ENCODE assay signal across 21 cellular contexts in the genomic region with DNA sequence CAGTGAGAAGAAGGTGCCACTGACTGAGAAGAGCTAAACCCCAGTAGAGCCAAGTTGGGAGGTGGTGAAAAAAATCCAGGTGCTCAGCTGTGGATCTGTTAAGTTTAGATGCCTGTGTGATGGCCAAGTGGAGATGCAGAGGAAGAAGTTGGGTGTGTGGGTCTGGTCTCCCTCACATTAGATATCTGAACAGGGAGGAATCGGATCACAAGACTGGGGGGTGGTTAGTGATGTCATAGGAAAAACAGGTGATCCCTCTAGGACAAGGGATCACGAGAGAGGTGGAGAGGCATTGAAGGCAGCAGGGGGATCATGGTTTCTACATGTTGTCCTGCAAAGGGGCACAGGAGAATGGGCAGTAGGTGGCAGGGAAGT.
"Had no signal": no experiment of that assay in that cellular context is flagged by ENCODE, and none has a peak within 500 bp of the region (broad histone marks: within the 10 kb centered on the region; RNA-seq: fewer than 3 reads in every experiment).

No MANE protein-coding gene starts in this region.

- H3K36me3 ChIP-seq: right lobe of liver, transverse colon, uterus had no signal

- H3K4me1 Mint-ChIP-seq: activated CD8-positive, alpha-beta memory T cell treated with anti-CD3 and anti-CD28 coated beads, Interleukin-2, amount 10 ng/mL, durations not matched to agents 7 days and 5 days; activated naive CD4-positive, alpha-beta T cell treated with anti-CD3 and anti-CD28 coated beads, Interleukin-2, amount 10 ng/mL, durations not matched to agents 7 days and 5 days; stimulated activated memory B cell treated with anti-CD40 and anti-IgM and Interleukin-4, amounts not matched to agents 10 μg/mL and 1 μg/mL and 100 μg/mL, for 72 hours had no signal

- H3K9me3 ChIP-seq: left ventricle myocardium inferior, right lobe of liver, transverse colon, uterus had no signal

- H3K27ac ChIP-seq: hepatocyte, left ventricle myocardium inferior, right lobe of liver, transverse colon, uterus had no signal

- H3K4me3 ChIP-seq: hepatocyte, left ventricle myocardium inferior, right lobe of liver, transverse colon, uterus had no signal

- DNase-seq: activated CD4-positive, alpha-beta memory T cell treated with anti-CD3 and anti-CD28 coated beads, Interleukin-2, amount 10 ng/mL, durations not matched to agents 7 days and 5 days; activated CD4-positive, alpha-beta T cell treated with anti-CD3 and anti-CD28 coated beads for 48 hours; activated CD8-positive, alpha-beta memory T cell treated with anti-CD3 and anti-CD28 coated beads, Interleukin-2, amount 10 ng/mL, durations not matched to agents 7 days and 5 days; activated effector memory CD4-positive, alpha-beta T cell treated with anti-CD3 and anti-CD28 coated beads, Interleukin-2, amount 50 U/mL, for 16 hours; activated naive CD4-positive, alpha-beta T cell treated with anti-CD3 and anti-CD28 coated beads, Interleukin-2, amount 10 ng/mL, durations not matched to agents 7 days and 5 days; activated T-cell treated with anti-CD3 and anti-CD28 coated beads for 4 hours; amygdala; effector CD4-positive, alpha-beta T cell; foreskin melanocyte; glutamatergic neuron; left ventricle myocardium inferior; nucleus accumbens; right lobe of liver; small intestine; stimulated activated CD4-positive, alpha-beta T cell treated with anti-CD3 and anti-CD28 coated beads, Interleukin-15, amount 100 ng/mL, for 24 hours; transverse colon; uterus had no signal

- FAIRE-seq: small intestine had no signal

- H3K27me3 ChIP-seq: hepatocyte, right lobe of liver, transverse colon, uterus had no signal

- H2AFZ ChIP-seq: hepatocyte had no signal

- H3K27ac Mint-ChIP-seq: activated CD4-positive, alpha-beta memory T cell treated with anti-CD3 and anti-CD28 coated beads, Interleukin-2, amount 10 ng/mL, durations not matched to agents 7 days and 5 days; activated CD8-positive, alpha-beta memory T cell treated with anti-CD3 and anti-CD28 coated beads, Interleukin-2, amount 10 ng/mL, durations not matched to agents 7 days and 5 days; activated naive CD4-positive, alpha-beta T cell treated with anti-CD3 and anti-CD28 coated beads, Interleukin-2, amount 10 ng/mL, durations not matched to agents 7 days and 5 days; natural killer cell treated with Interleukin-12 subunit alpha and Interleukin-12 subunit beta and Interleukin-15 and Interleukin-18, amount 100 ng/mL, for 72 hours; stimulated activated memory B cell treated with anti-CD40 and anti-IgM and Interleukin-4, amounts not matched to agents 10 μg/mL and 1 μg/mL and 100 μg/mL, for 72 hours; T-helper 1 cell treated with Interleukin-12 subunit alpha and Interleukin-12 subunit beta and Interleukin-4 antibody, amounts not matched to agents 30 μg/mL and 1 μg/mL, for 36 hours had no signal

- H3K4me1 ChIP-seq: left ventricle myocardium inferior, right lobe of liver, transverse colon, uterus had no signal

- H3K36me3 Mint-ChIP-seq: activated CD8-positive, alpha-beta memory T cell treated with anti-CD3 and anti-CD28 coated beads, Interleukin-2, amount 10 ng/mL, durations not matched to agents 7 days and 5 days; activated naive CD4-positive, alpha-beta T cell treated with anti-CD3 and anti-CD28 coated beads, Interleukin-2, amount 10 ng/mL, durations not matched to agents 7 days and 5 days; natural killer cell treated with Interleukin-12 subunit alpha and Interleukin-12 subunit beta and Interleukin-15 and Interleukin-18, amount 100 ng/mL, for 72 hours; stimulated activated memory B cell treated with anti-CD40 and anti-IgM and Interleukin-4, amounts not matched to agents 10 μg/mL and 1 μg/mL and 100 μg/mL, for 72 hours had no signal

- H3K4me2 ChIP-seq: hepatocyte had no signal

- H3K9me3 Mint-ChIP-seq: activated CD4-positive, alpha-beta memory T cell treated with anti-CD3 and anti-CD28 coated beads, Interleukin-2, amount 10 ng/mL, durations not matched to agents 7 days and 5 days; activated naive CD4-positive, alpha-beta T cell treated with anti-CD3 and anti-CD28 coated beads, Interleukin-2, amount 10 ng/mL, durations not matched to agents 7 days and 5 days; T-helper 1 cell treated with Interleukin-12 subunit alpha and Interleukin-12 subunit beta and Interleukin-4 antibody, amounts not matched to agents 30 μg/mL and 1 μg/mL, for 36 hours had no signal

- H3K4me3 Mint-ChIP-seq: activated CD4-positive, alpha-beta memory T cell treated with anti-CD3 and anti-CD28 coated beads, Interleukin-2, amount 10 ng/mL, durations not matched to agents 7 days and 5 days; activated CD8-positive, alpha-beta memory T cell treated with anti-CD3 and anti-CD28 coated beads, Interleukin-2, amount 10 ng/mL, durations not matched to agents 7 days and 5 days; activated naive CD4-positive, alpha-beta T cell treated with anti-CD3 and anti-CD28 coated beads, Interleukin-2, amount 10 ng/mL, durations not matched to agents 7 days and 5 days; natural killer cell treated with Interleukin-12 subunit alpha and Interleukin-12 subunit beta and Interleukin-15 and Interleukin-18, amount 100 ng/mL, for 72 hours; stimulated activated memory B cell treated with anti-CD40 and anti-IgM and Interleukin-4, amounts not matched to agents 10 μg/mL and 1 μg/mL and 100 μg/mL, for 72 hours; T-helper 1 cell treated with Interleukin-12 subunit alpha and Interleukin-12 subunit beta and Interleukin-4 antibody, amounts not matched to agents 30 μg/mL and 1 μg/mL, for 36 hours had no signal

- ATAC-seq: activated CD8-positive, alpha-beta memory T cell treated with anti-CD3 and anti-CD28 coated beads, Interleukin-2, amount 10 ng/mL, durations not matched to agents 7 days and 5 days; natural killer cell treated with Interleukin-12 subunit alpha and Interleukin-12 subunit beta and Interleukin-15 and Interleukin-18, amount 100 ng/mL, for 72 hours; right lobe of liver; stimulated activated memory B cell treated with anti-CD40 and anti-IgM and Interleukin-4, amounts not matched to agents 10 μg/mL and 1 μg/mL and 100 μg/mL, for 72 hours had no signal
